12 cellular contexts compared by ENCODE assay signal in the genomic region with DNA sequence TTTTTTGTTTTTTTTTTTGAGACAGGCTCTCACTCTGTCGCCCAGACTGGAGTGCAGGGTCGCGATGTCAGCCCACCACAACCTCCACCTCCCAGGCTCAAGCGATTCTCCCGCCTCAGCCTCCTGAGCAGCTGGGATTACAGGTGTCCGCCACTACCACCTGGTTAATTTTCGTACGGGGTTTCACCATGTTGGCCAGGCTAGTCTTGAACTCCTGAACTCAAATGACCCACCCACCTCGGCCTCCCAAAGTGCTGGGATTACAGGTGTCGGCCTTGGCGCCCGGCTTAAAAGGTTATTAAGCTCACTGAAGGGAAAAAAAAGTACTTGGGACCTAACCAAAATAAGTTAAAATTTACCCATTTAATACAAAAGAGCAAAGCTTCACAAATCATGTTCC. TPM values are rescaled to one million over a fixed set of nuclear protein-coding genes. Genes with fewer than 3 reads are reported as not detected.
DNase-seq lines count a peak whose midpoint lies in the region; ATAC-seq, FAIRE-seq and TF ChIP-seq lines count a peak whose summit lies in the region.
"Had no signal": no experiment of that assay in that cellular context is flagged by ENCODE, and none has a peak within 500 bp of the region (broad histone marks: within the 10 kb centered on the region; RNA-seq: fewer than 3 reads in every experiment).

No MANE protein-coding gene starts in this region.

- FAIRE-seq in GM12878 (lab: Jason Lieb, UNC), result no peak

- peaks cover 8% of the 10 kb centered on the region for H3K36me3 ChIP-seq in CD4-positive, alpha-beta memory T cell (ENCODE audit: insufficient read depth, low read length)
- peaks cover 46% of the 10 kb centered on the region for H3K36me3 ChIP-seq in KOPT-K1 (ENCODE audit: insufficient read depth, low read length)
- H3K36me3 ChIP-seq in GM12878 (ENCODE audit: control insufficient read depth in 2 of 2, insufficient read depth in 2 of 2, low read length in 1 of 2), result no peaks in the 10 kb centered on the region

- peaks cover 12% of the 10 kb centered on the region for H3K4me1 ChIP-seq in CD4-positive, alpha-beta memory T cell (ENCODE audit: insufficient read depth, low read length)
- peaks cover 5% of the 10 kb centered on the region for H3K4me1 ChIP-seq in GM12878 (ENCODE audit: control insufficient read depth, insufficient read depth, low read length)

- BruUV-seq in GM12878 (replicated peaks; lab: Mats Ljungman, UMichigan), result TSS peak; percentile 62

- TF ChIP-seq CTCF in GM12878 (IDR thresholded peaks at IDR 0.05 in 2 of 3, conservative IDR thresholded peaks at IDR 0.05 in 1 of 3; ENCODE audit: control insufficient read depth in 2 of 3, extremely low read depth in 1 of 3, insufficient read depth in 1 of 3, low read depth in 3 of 3, low read length in 3 of 3) (no peak), nephron (IDR thresholded peaks at IDR 0.05; ENCODE audit: unreplicated experiment in 3 of 3) (no peak)

- POLR2A ChIA-PET in CD4-positive, alpha-beta memory T cell (lab: Charles Lee; ENCODE audit: partially characterized antibody), result interaction anchor here (0.8 to 3.2 kb wide), 3 partner anchors 20 to 65 kb away, joined by 3 to 19 read pairs (median 3); a partner anchor contains a TSS
- POLR2A ChIA-PET in GM12878 (lab: Charles Lee), result no interaction called here

- TF ChIP-seq EP300 in GM12878 (IDR thresholded peaks at IDR 0.05; ENCODE audit: borderline replicate concordance in 1 of 2, control insufficient read depth in 1 of 2, low read depth in 2 of 2, low read length in 2 of 2), result no peak

- peaks cover 0 to 5% (median 0%) of the 10 kb centered on the region in 8 donors for H3K9me3 Mint-ChIP-seq in CD4-positive, alpha-beta memory T cell
- H3K9me3 Mint-ChIP-seq in nephron, result peaks cover 6% of the 10 kb centered on the region

- H3K27me3 Mint-ChIP-seq in CD4-positive, alpha-beta memory T cell, result no peaks in the 10 kb centered on the region
- peaks cover 14% of the 10 kb centered on the region for H3K27me3 Mint-ChIP-seq in nephron (ENCODE audit: low read depth)

- SMC1A ChIA-PET in GM12878 (lab: Charles Lee; ENCODE audit: uncharacterized antibody, unreplicated experiment), result interaction anchor here (1.0 kb wide), 1 partner anchor 95 kb away, joined by 3 read pairs; no protein-coding TSS in a partner anchor

- intact Hi-C loops in CD4-positive, alpha-beta memory T cell (cut with micrococcal nuclease), result loop anchor here (5.0 kb wide), 2 partner anchors 62 to 68 kb away; a partner anchor contains a TSS
- intact Hi-C loops in GM12878 (cut with micrococcal nuclease; ENCODE audit: unreplicated experiment), result no loop called here

- peak overlapping the region in 7 of 8 donors; percentile 39 to 80 (median 76) for H3K4me3 Mint-ChIP-seq in CD4-positive, alpha-beta memory T cell
- H3K4me3 Mint-ChIP-seq in nephron, result peak overlapping the region; percentile 79 to 88 (median 85)

- no peak overlapping the region for H3K9ac ChIP-seq in GM12878 (ENCODE audit: control insufficient read depth, insufficient read depth, low read length)

- H4K20me1 ChIP-seq in GM12878 (ENCODE audit: control insufficient read depth, insufficient read depth), result no peaks in the 10 kb centered on the region

- H3K4me2 ChIP-seq in GM12878 (ENCODE audit: control insufficient read depth, insufficient read depth), result no peak overlapping the region; the same call in 1 of the 2 replicates

- no peak overlapping the region for H3K27ac ChIP-seq in CD4-positive, alpha-beta memory T cell (ENCODE audit: low read depth, low read length)
- H3K27ac ChIP-seq in KOPT-K1 (ENCODE audit: low read depth, low read length, poor library complexity, severe bottlenecking) (peak overlapping the region; percentile 64), GM12878 (ENCODE audit: control insufficient read depth, insufficient read depth) (no peak overlapping the region)
- H3K27ac ChIP-seq: gastrocnemius medialis had no signal

- RAD21 ChIA-PET in GM12878 (lab: Charles Lee; ENCODE audit: unreplicated experiment), result no interaction called here

- in situ Hi-C loops in GM12878 (cut with MboI), result no loop called here

- no peaks in the 10 kb centered on the region for H3K27me3 ChIP-seq in CD4-positive, alpha-beta memory T cell (ENCODE audit: insufficient read depth, low read length)
- H3K27me3 ChIP-seq in GM12878 (replicated peaks in 1 of 2; ENCODE audit: control insufficient read depth in 2 of 2, insufficient read depth in 2 of 2, low read length in 1 of 2), result no peaks in the 10 kb centered on the region; a peak in 1 of 4 replicates
- H3K27me3 ChIP-seq: gastrocnemius medialis had no signal

- DNase-seq in CD4-positive, alpha-beta memory T cell, result no peak
- DNase-seq in GM12878 (ENCODE audit: low read depth, low spot score), result no peak
- DNase-seq in HPDE6-E6E7 (ENCODE audit: extremely low spot score), result no peak
- no peak for DNase-seq in SHP77 (lab: John Stamatoyannopoulos, UW)
- DNase-seq: gastrocnemius medialis; NCI-H526 treated with DMSO at 0.1 percent for 48 hours; stimulated activated CD4-positive, alpha-beta T cell treated with anti-CD3 and anti-CD28 coated beads, Interleukin-2, amount 100 ng/mL, for 48 hours had no signal

- H3K4me3 ChIP-seq in CD4-positive, alpha-beta memory T cell (ENCODE audit: low read length in 2 of 2), result no peak overlapping the region
- H3K4me3 ChIP-seq in GM12878, result peak overlapping the region; percentile 75; the same call in 1 of the 2 replicates

- no peak for TF ChIP-seq POLR2A in GM12878 (IDR thresholded peaks at IDR 0.05; ENCODE audit: low read depth, low read length)

- H3K9me3 ChIP-seq in CD4-positive, alpha-beta memory T cell (ENCODE audit: control insufficient read depth in 1 of 2, low read length in 2 of 2), result no peaks in the 10 kb centered on the region
- H3K9me3 ChIP-seq in KOPT-K1 (ENCODE audit: insufficient read depth, low read length, poor library complexity, severe bottlenecking) (no peaks in the 10 kb centered on the region), GM12878 (replicated peaks; ENCODE audit: control insufficient read depth, insufficient read depth, low read length) (no peaks in the 10 kb centered on the region)
- H3K9me3 ChIP-seq: gastrocnemius medialis had no signal

- ATAC-seq in GM12878 (no peak), GM19324 (IDR thresholded peaks at IDR 0.05; ENCODE audit: low FRiP score, unreplicated experiment) (no peak)
- no peak for ATAC-seq in activated CD4-positive, CD25-positive, alpha-beta regulatory T cell treated with anti-CD3 and anti-CD28 coated beads, Interleukin-2, amount 50 U/mL, for 24 hours
- ATAC-seq: gastrocnemius medialis had no signal

- TF ChIP-seq RAD21 in GM12878 (IDR thresholded peaks at IDR 0.05; ENCODE audit: insufficient read depth, low read depth, low read length), result no peak

- CTCF ChIA-PET in CD4-positive, alpha-beta memory T cell (lab: Charles Lee; ENCODE audit: partially characterized antibody), result no interaction called here
- CTCF ChIA-PET in GM12878 (lab: Yijun Ruan, JAX), result interaction anchor here (1.2 kb wide), 1 partner anchor 37 kb away, joined by 5 read pairs; no protein-coding TSS in a partner anchor

- peaks cover 10 to 17% (median 15%) of the 10 kb centered on the region in 4 donors for H3K4me1 Mint-ChIP-seq in CD4-positive, alpha-beta memory T cell
- H3K4me1 Mint-ChIP-seq in nephron, result peaks cover 25% of the 10 kb centered on the region

- peaks cover 11 to 13% of the 10 kb centered on the region in 2 donors for H3K36me3 Mint-ChIP-seq in CD4-positive, alpha-beta memory T cell
- peaks cover 15% of the 10 kb centered on the region for H3K36me3 Mint-ChIP-seq in nephron (ENCODE audit: low read depth)

- H3K27ac Mint-ChIP-seq in CD4-positive, alpha-beta memory T cell, result peak overlapping the region in 5 of 7 donors; percentile 47 to 88 (median 75)
- peak overlapping the region in 2 of 3 experiments; percentile 48 to 57 for H3K27ac Mint-ChIP-seq in nephron

- peaks cover 3% of the 10 kb centered on the region; the same call in 1 of the 2 replicates for H3K79me2 ChIP-seq in GM12878 (ENCODE audit: control insufficient read depth, insufficient read depth, low read length)

- 94% methylated on average over 12 of the region's 12 CpGs for WGBS in GM12878 (ENCODE audit: insufficient coverage, insufficient replicate concordance, low lambda C conversion rate, missing lambda C conversion rate)

- H2AFZ ChIP-seq in GM12878 (ENCODE audit: control insufficient read depth, low read depth, low read length), result no peak overlapping the region

RNA-seq across cellular contexts. Expression of a gene that starts 1.9 kb away (rescaled TPM):
- 10 to 100 TPM in 1 of 2 experiments, 1 to 10 TPM in 1; 9.9 to 10.3 TPM for total RNA-seq in CD4-positive, alpha-beta memory T cell
- polyA plus RNA-seq in CD4-positive, alpha-beta memory T cell, result 1 to 10 TPM in 1 of 2 donors, under 1 TPM in 1; 0.52 to 2.5 TPM
- 2.7 and 2.8 TPM in 2 replicates for total RNA-seq in GM12878 (2013; cell fraction: nucleolus; rRNA removed)
- total RNA-seq in GM12878 (2014; rRNA removed) (7.8 and 8.1 TPM in 2 replicates), GM12878 (2014; rRNA removed; fragmentation: Illumina TruSeq; extraction: Trizol) (5.9 and 6.6 TPM in 2 replicates), GM12878 (2021) (7.3 and 8.1 TPM in 2 replicates)
- polyA plus RNA-seq in GM12878 (2011; ENCODE audit: low read depth), result 2.6 TPM
- polyA plus RNA-seq in GM12878 (2011; rRNA removed) (2.5 and 3.3 TPM in 2 replicates), GM12878 (2014; fragmentation: Illumina TruSeq; extraction: Trizol) (5.0 and 6.3 TPM in 2 replicates), GM12878 (2014; fragmentation: Nextera tagmentation; extraction: Ambion mirVana) (1 to 10 TPM; 1.4 to 1.6 TPM), GM12878 (2014; rRNA removed) (5.1 and 5.7 TPM in 2 replicates), GM12878 (2016; fragmentation: Nextera tagmentation; extraction: Ambion mirVana) (under 1 TPM; 0.48 to 0.58 TPM)
- polyA plus RNA-seq in GM12878 (2011; cell fraction: cytosol; rRNA removed), result 1.5 and 1.7 TPM in 2 replicates
- polyA plus RNA-seq in GM12878 (2011; cell fraction: nucleus; rRNA removed), result 1.6 and 2.0 TPM in 2 replicates
- 3.2 and 4.8 TPM in 2 replicates for polyA plus RNA-seq in GM12878 (2012)
- polyA minus RNA-seq in GM12878 (2011; rRNA and poly(A)+ RNA removed), result 1.0 and 1.5 TPM in 2 replicates
- 1.5 and 1.7 TPM in 2 replicates for polyA minus RNA-seq in GM12878 (2011; cell fraction: cytosol; rRNA and poly(A)+ RNA removed)
- 0.57 and 0.60 TPM in 2 replicates for polyA minus RNA-seq in GM12878 (2011; cell fraction: nucleus; rRNA and poly(A)+ RNA removed)

RNA-seq across cellular contexts. Expression of a gene that starts 42.9 kb away (rescaled TPM):
- total RNA-seq in CD4-positive, alpha-beta memory T cell, result not detected
- under 1 TPM in 1 of 2 donors, not detected in 1; 0.41 TPM for polyA plus RNA-seq in CD4-positive, alpha-beta memory T cell
- 4.6 and 4.9 TPM in 2 replicates for total RNA-seq in GM12878 (2013; cell fraction: nucleolus; rRNA removed)
- total RNA-seq in GM12878 (2014; rRNA removed), result 1.1 and 2.0 TPM in 2 replicates
- total RNA-seq in GM12878 (2014; rRNA removed; fragmentation: Illumina TruSeq; extraction: Trizol), result 0.51 and 0.63 TPM in 2 replicates
- 0.96 and 1.0 TPM in 2 replicates for total RNA-seq in GM12878 (2021)
- polyA plus RNA-seq in GM12878 (2011; ENCODE audit: low read depth), result not detected
- 1.7 and 2.1 TPM in 2 replicates for polyA plus RNA-seq in GM12878 (2011; rRNA removed)
- 1.7 and 2.2 TPM in 2 replicates for polyA plus RNA-seq in GM12878 (2011; cell fraction: cytosol; rRNA removed)
- polyA plus RNA-seq in GM12878 (2011; cell fraction: nucleus; rRNA removed), result 7.7 and 11.8 TPM in 2 replicates
- polyA plus RNA-seq in GM12878 (2012), result 1.5 and 2.4 TPM in 2 replicates
- 0.21 TPM in 1 of 2 replicates, not detected in the other for polyA plus RNA-seq in GM12878 (2014; fragmentation: Illumina TruSeq; extraction: Trizol)
- under 1 TPM in 1 of 2 experiments, not detected in 1; 0.09 TPM for polyA plus RNA-seq in GM12878 (2014; fragmentation: Nextera tagmentation; extraction: Ambion mirVana)
- polyA plus RNA-seq in GM12878 (2014; rRNA removed), result 1.2 and 1.4 TPM in 2 replicates
- under 1 TPM; 0.13 to 0.29 TPM for polyA plus RNA-seq in GM12878 (2016; fragmentation: Nextera tagmentation; extraction: Ambion mirVana)
- 0.82 TPM in 1 of 2 replicates, not detected in the other for polyA minus RNA-seq in GM12878 (2011; rRNA and poly(A)+ RNA removed)
- polyA minus RNA-seq in GM12878 (2011; cell fraction: cytosol; rRNA and poly(A)+ RNA removed), result 0.53 and 0.62 TPM in 2 replicates
- polyA minus RNA-seq in GM12878 (2011; cell fraction: nucleus; rRNA and poly(A)+ RNA removed), result 1.3 TPM in 1 of 2 replicates, not detected in the other
- total RNA-seq: mononuclear cell had no signal

RNA-seq across cellular contexts. Expression of a gene that starts 55.1 kb away (rescaled TPM):
- 10 to 100 TPM; 73.6 to 75.9 TPM for total RNA-seq in CD4-positive, alpha-beta memory T cell
- 10 to 100 TPM; 13.8 to 65.3 TPM for polyA plus RNA-seq in CD4-positive, alpha-beta memory T cell
- total RNA-seq in GM12878 (2013; cell fraction: nucleolus; rRNA removed), result 31.0 and 35.8 TPM in 2 replicates
- 50.5 and 62.1 TPM in 2 replicates for total RNA-seq in GM12878 (2014; rRNA removed)
- total RNA-seq in GM12878 (2014; rRNA removed; fragmentation: Illumina TruSeq; extraction: Trizol), result 13.9 and 18.1 TPM in 2 replicates
- 52.6 and 59.8 TPM in 2 replicates for total RNA-seq in GM12878 (2021)
- 16.4 TPM for polyA plus RNA-seq in GM12878 (2011; ENCODE audit: low read depth)
- polyA plus RNA-seq in GM12878 (2011; rRNA removed), result 29.0 and 38.7 TPM in 2 replicates
- 39.9 and 64.5 TPM in 2 replicates for polyA plus RNA-seq in GM12878 (2011; cell fraction: cytosol; rRNA removed)
- polyA plus RNA-seq in GM12878 (2011; cell fraction: nucleus; rRNA removed), result 69.3 and 120 TPM in 2 replicates
- polyA plus RNA-seq in GM12878 (2012), result 26.9 and 34.5 TPM in 2 replicates
- polyA plus RNA-seq in GM12878 (2014; fragmentation: Illumina TruSeq; extraction: Trizol), result 11.0 and 19.0 TPM in 2 replicates
- polyA plus RNA-seq in GM12878 (2014; fragmentation: Nextera tagmentation; extraction: Ambion mirVana), result 1 to 10 TPM in 1 of 2 experiments, under 1 TPM in 1; 0.72 to 1.4 TPM
- 48.1 and 59.3 TPM in 2 replicates for polyA plus RNA-seq in GM12878 (2014; rRNA removed)
- 10 to 100 TPM; 16.1 to 35.7 TPM for polyA plus RNA-seq in GM12878 (2016; fragmentation: Nextera tagmentation; extraction: Ambion mirVana)
- polyA minus RNA-seq in GM12878 (2011; rRNA and poly(A)+ RNA removed), result 29.5 and 29.8 TPM in 2 replicates
- polyA minus RNA-seq in GM12878 (2011; cell fraction: cytosol; rRNA and poly(A)+ RNA removed), result 17.4 and 20.6 TPM in 2 replicates
- 11.0 and 16.4 TPM in 2 replicates for polyA minus RNA-seq in GM12878 (2011; cell fraction: nucleus; rRNA and poly(A)+ RNA removed)
